ENCODE assay signal across 19 cellular contexts in genomic region chr7:38669965-38670520, GRCh38. TPM values are rescaled to one million over a fixed set of nuclear protein-coding genes. Genes with fewer than 3 reads are reported as not detected.
A peak's percentile ranks its signal among the peaks of the same experiment; 100 is the strongest.
DNase-seq lines count a peak whose midpoint lies in the region; ATAC-seq and TF ChIP-seq lines count a peak whose summit lies in the region.
"Had no signal": no experiment of that assay in that cellular context is flagged by ENCODE, and none has a peak within 500 bp of the region (broad histone marks: within the 10 kb centered on the region; RNA-seq: fewer than 3 reads in every experiment).

No MANE protein-coding gene starts in this region.

- intact Hi-C loops in Right ventricle myocardium superior (cut with DNase I), result loop anchor here (10.0 kb wide), 1 partner anchor 275 kb away; no protein-coding TSS in a partner anchor

- H3K27me3 ChIP-seq in right atrium auricular region, result no peaks in the 10 kb centered on the region

- DNase-seq in Right ventricle myocardium superior (no peak), right atrium auricular region (ENCODE audit: low spot score) (no peak), fibroblast of gingiva (ENCODE audit: low read depth) (peak; percentile 40), omental fat pad (ENCODE audit: low spot score) (no peak), C1 segment of cervical spinal cord (lab: John Stamatoyannopoulos, UW) (no peak)
- no peak for DNase-seq in stimulated activated naive CD4-positive, alpha-beta T cell (lab: John Stamatoyannopoulos, UW)
- DNase-seq: CD4-positive, alpha-beta memory T cell; DMS153; EL; Kasumi-1; NCI-H1105; NCI-H1694; NCI-H2081 treated with DMSO at 0.1 percent for 48 hours; NCI-H446 treated with DMSO at 0.1 percent for 48 hours; NCI-H748 treated with DMSO at 0.1 percent for 48 hours; NK-92 treated with Interleukin-12 subunit alpha and Interleukin-12 subunit beta, amount 100 ng/mL, for 24 hours had no signal

- H3K27ac ChIP-seq in right atrium auricular region, result peak overlapping the region in 1 of 2 donors; percentile 38

- no peaks in the 10 kb centered on the region for H3K4me1 ChIP-seq in right atrium auricular region
- H3K4me1 ChIP-seq: HAP-1 had no signal

- ATAC-seq in Right ventricle myocardium superior (ENCODE audit: poor library complexity), result peak; percentile 75
- peak; percentile 54 for ATAC-seq in omental fat pad (ENCODE audit: low FRiP score)
- no peak for ATAC-seq in HG03354 (IDR thresholded peaks at IDR 0.05; ENCODE audit: poor library complexity, severe bottlenecking, unreplicated experiment)
- ATAC-seq: GM12878 had no signal

- H3K4me3 ChIP-seq in right atrium auricular region, result no peak overlapping the region
- H3K4me3 ChIP-seq: GM12878, HAP-1 had no signal

- TF ChIP-seq CTCF in right atrium auricular region (IDR thresholded peaks at IDR 0.05), result no peak
- TF ChIP-seq CTCF in omental fat pad (IDR thresholded peaks at IDR 0.05), result no peak

- no peaks in the 10 kb centered on the region for H3K9me3 ChIP-seq in right atrium auricular region
- H3K9me3 ChIP-seq: HAP-1 had no signal

- no peaks in the 10 kb centered on the region for H3K36me3 ChIP-seq in right atrium auricular region
- H3K36me3 ChIP-seq: HAP-1 had no signal

RNA-seq across cellular contexts. Expression of gene AMPH, which starts 38.9 kb away (rescaled TPM):
- total RNA-seq in Right ventricle myocardium superior (1.7 TPM), right atrium auricular region (1 to 10 TPM; 5.3 to 9.0 TPM), omental fat pad (10 to 100 TPM in 3 of 4 donors, 1 to 10 TPM in 1; 2.8 to 41.2 (median 16.7) TPM)
